ENCODE assay signal across 8 cellular contexts in the genomic region with DNA sequence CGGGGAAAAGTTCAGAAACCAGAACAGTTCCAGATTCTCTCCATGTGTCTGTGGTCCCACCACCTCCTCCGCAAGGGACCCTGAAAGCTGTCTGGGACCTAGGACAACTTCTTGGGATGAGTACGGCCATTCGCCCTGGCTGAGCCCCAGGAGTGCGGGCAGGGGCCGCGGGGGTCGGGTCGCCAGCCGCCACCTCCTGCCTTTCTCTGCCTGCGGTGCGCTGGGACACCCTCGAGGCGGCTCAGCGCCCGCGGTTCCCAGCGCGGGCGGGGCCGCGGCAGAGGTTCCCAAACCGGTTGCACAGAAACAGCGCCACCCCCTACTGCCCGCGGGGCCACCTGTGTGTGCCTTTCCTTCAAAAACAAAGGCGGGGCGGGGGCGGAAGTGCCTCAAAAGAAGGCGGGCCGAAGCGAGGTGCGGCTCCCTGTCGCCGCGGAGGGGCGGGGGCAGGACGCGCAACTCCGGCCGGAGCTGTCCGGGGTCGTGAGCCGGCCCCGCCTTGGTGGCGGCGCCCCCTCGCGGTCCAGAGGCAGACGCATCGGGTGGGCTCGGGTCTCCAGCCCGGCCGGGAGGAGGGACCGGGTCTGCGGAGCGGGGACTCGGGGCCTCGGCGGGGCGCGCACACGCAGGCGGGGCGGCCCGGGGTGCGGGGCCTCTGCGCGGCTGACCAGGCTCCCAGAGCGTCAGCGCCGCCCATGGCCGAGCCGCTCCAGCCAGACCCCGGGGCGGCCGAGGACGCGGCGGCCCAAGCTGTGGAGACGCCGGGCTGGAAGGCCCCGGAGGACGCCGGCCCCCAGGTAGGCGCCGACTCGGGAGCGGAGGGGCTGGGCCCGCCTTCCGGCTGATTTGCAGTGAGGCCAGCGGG. TPM values are rescaled to one million over a fixed set of nuclear protein-coding genes. Genes with fewer than 3 reads are reported as not detected.
DNase-seq lines count a peak whose midpoint lies in the region; ATAC-seq and TF ChIP-seq lines count a peak whose summit lies in the region.

A gene with protein sequence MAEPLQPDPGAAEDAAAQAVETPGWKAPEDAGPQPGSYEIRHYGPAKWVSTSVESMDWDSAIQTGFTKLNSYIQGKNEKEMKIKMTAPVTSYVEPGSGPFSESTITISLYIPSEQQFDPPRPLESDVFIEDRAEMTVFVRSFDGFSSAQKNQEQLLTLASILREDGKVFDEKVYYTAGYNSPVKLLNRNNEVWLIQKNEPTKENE (plus strand): TSS at position 423 of the 865 bp plus-strand sequence. CDS start 273 bp downstream, at position 696.

- no peaks in the 10 kb centered on the region for H3K36me3 ChIP-seq in mucosa of stomach (ENCODE audit: control insufficient read depth, insufficient read depth, low read length)

- peak; percentile 92 for ATAC-seq in GM21576 (IDR thresholded peaks at IDR 0.05; ENCODE audit: unreplicated experiment)

- peak; percentile 73 for DNase-seq in DMS 273 treated with DMSO at 0.1 percent for 48 hours (lab: John Stamatoyannopoulos, UW)
- peak; percentile 87 for DNase-seq in Jurkat, Clone E6-1 (ENCODE audit: low read depth, low spot score)
- DNase-seq in OCI-M2 (lab: John Stamatoyannopoulos, UW; ENCODE audit: unreplicated experiment): peak; percentile 85
- peak; percentile 90 for DNase-seq in activated T-cell treated with anti-CD3 and anti-CD28 coated beads for 48 hours (ENCODE audit: low read depth)
- DNase-seq in erythroblast (lab: John Stamatoyannopoulos, UW): peak; percentile 84
- DNase-seq in stimulated activated CD8-positive, alpha-beta memory T cell treated with anti-CD3 and anti-CD28 coated beads, Interleukin-4, amount 100 ng/mL, for 48 hours: peak; percentile 95

- H3K27me3 ChIP-seq in mucosa of stomach (ENCODE audit: control insufficient read depth, insufficient read depth, low read length): no peaks in the 10 kb centered on the region

- H3K9ac ChIP-seq in mucosa of stomach (ENCODE audit: low read length): peak within 1 kb of the TSS; percentile 95

- H3K4me1 ChIP-seq in mucosa of stomach (ENCODE audit: control insufficient read depth, insufficient read depth, low read length): peaks cover 5% of the 10 kb centered on the region

- H3K9me3 ChIP-seq in mucosa of stomach (ENCODE audit: control insufficient read depth, low read length): no peaks in the 10 kb centered on the region

- peak; percentile 37 for TF ChIP-seq POLR2A in erythroblast (IDR thresholded peaks at IDR 0.05; ENCODE audit: low read length)

- peak within 1 kb of the TSS; percentile 84 for H3K4me3 ChIP-seq in Jurkat, Clone E6-1 (ENCODE audit: low read length)
- peak within 1 kb of the TSS; percentile 88 for H3K4me3 ChIP-seq in mucosa of stomach (ENCODE audit: low read length)

RNA-seq across cellular contexts. Expression of the gene that starts here (rescaled TPM):
- 71.6 TPM for polyA plus RNA-seq in Jurkat, Clone E6-1 (2012; ENCODE audit: insufficient read depth, insufficient read length)

Comparison
In these comparisons a context has a peak if more than half of its experiments do, and no peak if none do; other contexts are left out.
1. Peak in every context shown above with its lines: DNase-seq, ATAC-seq and H3K4me3 ChIP-seq.